In the genomic region with DNA sequence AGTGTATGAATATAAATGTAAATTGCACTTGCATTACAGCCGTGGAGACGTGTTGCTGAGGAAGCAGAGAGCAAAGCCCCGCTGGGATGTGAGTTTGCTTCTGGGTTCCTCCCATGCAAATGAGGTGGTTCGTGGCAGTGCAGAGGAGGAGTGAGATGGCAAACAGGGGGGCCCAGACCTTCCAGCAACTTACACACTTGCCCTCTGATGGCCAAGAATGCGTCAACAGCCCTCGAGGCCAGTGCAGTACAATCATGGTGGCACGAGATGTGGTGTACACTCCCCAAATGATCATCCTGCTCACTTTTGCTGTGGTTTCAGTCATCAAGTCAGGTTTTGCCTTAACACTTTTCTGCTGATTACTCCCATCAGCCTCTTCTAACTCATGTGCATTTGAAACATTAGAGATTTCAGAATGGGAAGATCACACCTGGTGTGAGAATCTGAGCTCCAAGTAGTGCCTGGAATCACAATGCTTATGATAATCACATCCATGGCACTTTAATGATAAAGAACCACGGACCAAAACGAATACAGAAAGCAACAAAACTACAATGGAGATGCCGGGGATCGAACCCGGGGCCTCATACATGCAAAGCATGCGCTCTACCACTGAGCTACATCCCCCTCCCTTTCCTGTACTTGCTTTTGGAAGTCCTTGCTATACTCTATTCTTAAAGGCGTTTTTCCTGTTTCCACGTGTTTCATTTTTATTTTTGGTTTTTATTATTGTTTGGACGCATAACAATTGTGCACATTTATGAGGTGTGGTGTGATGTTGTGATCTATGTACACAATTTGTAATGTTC, we compare ENCODE assay signal across 8 cellular contexts. TPM values are rescaled to one million over a fixed set of nuclear protein-coding genes. Genes with fewer than 3 reads are reported as not detected.
DNase-seq lines count a peak whose midpoint lies in the region; ATAC-seq and TF ChIP-seq lines count a peak whose summit lies in the region.

No MANE protein-coding gene starts in this region.

- peak overlapping the region; percentile 73 for H3K4me3 Mint-ChIP-seq in activated CD4-positive, alpha-beta memory T cell treated with anti-CD3 and anti-CD28 coated beads, Interleukin-2, amount 10 ng/mL, durations not matched to agents 7 days and 5 days
- H3K4me3 Mint-ChIP-seq in nephron progenitor cell (peak overlapping the region; percentile 78), type B pancreatic cell (peak overlapping the region; percentile 86)

- POLR2A ChIA-PET in activated CD4-positive, alpha-beta memory T cell treated with anti-CD3 and anti-CD28 coated beads, Interleukin-2, amount 10 ng/mL, durations not matched to agents 7 days and 5 days (lab: Charles Lee) = interaction anchor here (1.0 to 11.2 kb wide), 6 partner anchors 5 to 124 kb away, joined by 3 to 462 read pairs (median 35); a partner anchor contains a TSS

- no peaks in the 10 kb centered on the region for H3K9me3 Mint-ChIP-seq in activated CD4-positive, alpha-beta memory T cell treated with anti-CD3 and anti-CD28 coated beads, Interleukin-2, amount 10 ng/mL, durations not matched to agents 7 days and 5 days
- H3K9me3 Mint-ChIP-seq in nephron progenitor cell = peaks cover 3% of the 10 kb centered on the region
- H3K9me3 Mint-ChIP-seq in type B pancreatic cell = no peaks in the 10 kb centered on the region

- no peak for TF ChIP-seq CTCF in epithelial cell of proximal tubule (conservative IDR thresholded peaks at IDR 0.05; ENCODE audit: low read depth, low read length)
- TF ChIP-seq CTCF in nephron progenitor cell (IDR thresholded peaks at IDR 0.05) = no peak
- no peak for TF ChIP-seq CTCF in type B pancreatic cell (conservative IDR thresholded peaks at IDR 0.05)

- DNase-seq in Ammon's horn (ENCODE audit: low spot score) = peak; percentile 70
- peak; percentile 86 for DNase-seq in activated CD4-positive, alpha-beta memory T cell treated with anti-CD3 and anti-CD28 coated beads, Interleukin-2, amount 10 ng/mL, durations not matched to agents 7 days and 5 days
- DNase-seq in epithelial cell of proximal tubule (ENCODE audit: low read depth) = no peak
- peak; percentile 74 for DNase-seq in nephron progenitor cell
- DNase-seq in type B pancreatic cell (ENCODE audit: extremely low spot score, unreplicated experiment) = no peak
- no peak for DNase-seq in NCI-H510A (lab: John Stamatoyannopoulos, UW)

- H3K36me3 Mint-ChIP-seq in activated CD4-positive, alpha-beta memory T cell treated with anti-CD3 and anti-CD28 coated beads, Interleukin-2, amount 10 ng/mL, durations not matched to agents 7 days and 5 days (ENCODE audit: low read depth) = no peaks in the 10 kb centered on the region
- H3K36me3 Mint-ChIP-seq in nephron progenitor cell (ENCODE audit: low read depth) = no peaks in the 10 kb centered on the region
- no peaks in the 10 kb centered on the region for H3K36me3 Mint-ChIP-seq in type B pancreatic cell

- peak overlapping the region; percentile 99 for H3K27ac Mint-ChIP-seq in activated CD4-positive, alpha-beta memory T cell treated with anti-CD3 and anti-CD28 coated beads, Interleukin-2, amount 10 ng/mL, durations not matched to agents 7 days and 5 days
- H3K27ac Mint-ChIP-seq in nephron progenitor cell (peak overlapping the region; percentile 94), type B pancreatic cell (peak overlapping the region; percentile 99)

- peak; percentile 42 for ATAC-seq in GM19452 (IDR thresholded peaks at IDR 0.05; ENCODE audit: unreplicated experiment)
- peak; percentile 28 for ATAC-seq in HG03558 (IDR thresholded peaks at IDR 0.05; ENCODE audit: extremely low read depth, unreplicated experiment)

- H3K4me3 ChIP-seq in epithelial cell of proximal tubule (ENCODE audit: low read depth, low read length) = peak overlapping the region; percentile 36

- H3K27me3 Mint-ChIP-seq in activated CD4-positive, alpha-beta memory T cell treated with anti-CD3 and anti-CD28 coated beads, Interleukin-2, amount 10 ng/mL, durations not matched to agents 7 days and 5 days = no peaks in the 10 kb centered on the region
- H3K27me3 Mint-ChIP-seq in nephron progenitor cell (ENCODE audit: low read depth, poor library complexity) (peaks cover 11% of the 10 kb centered on the region), type B pancreatic cell (peaks cover 5% of the 10 kb centered on the region)

- CTCF ChIA-PET in activated CD4-positive, alpha-beta memory T cell treated with anti-CD3 and anti-CD28 coated beads, Interleukin-2, amount 10 ng/mL, durations not matched to agents 7 days and 5 days (lab: Charles Lee) = interaction anchor here (1.9 to 12.2 kb wide), 2 partner anchors 15 to 17 kb away, joined by 14 to 286 read pairs; no protein-coding TSS in a partner anchor

- H3K4me1 Mint-ChIP-seq in activated CD4-positive, alpha-beta memory T cell treated with anti-CD3 and anti-CD28 coated beads, Interleukin-2, amount 10 ng/mL, durations not matched to agents 7 days and 5 days = peaks cover 62% of the 10 kb centered on the region
- peaks cover 64% of the 10 kb centered on the region for H3K4me1 Mint-ChIP-seq in nephron progenitor cell
- peaks cover 40% of the 10 kb centered on the region for H3K4me1 Mint-ChIP-seq in type B pancreatic cell (ENCODE audit: unreplicated experiment)

RNA-seq across cellular contexts. Expression of a gene that starts 7.0 kb away (rescaled TPM):
- total RNA-seq in activated CD4-positive, alpha-beta memory T cell treated with anti-CD3 and anti-CD28 coated beads, Interleukin-2, amount 10 ng/mL, durations not matched to agents 7 days and 5 days = 1,000 to 10,000 TPM; 1,545 to 1,580 TPM
- total RNA-seq in epithelial cell of proximal tubule = 679 and 827 TPM in 2 replicates
- 761 and 1,411 TPM in 2 replicates for total RNA-seq in type B pancreatic cell (ENCODE audit: low replicate concordance)

RNA-seq across cellular contexts. Expression of a gene that starts 57.7 kb away (rescaled TPM):
- 1 to 10 TPM; 4.3 to 5.8 TPM for total RNA-seq in activated CD4-positive, alpha-beta memory T cell treated with anti-CD3 and anti-CD28 coated beads, Interleukin-2, amount 10 ng/mL, durations not matched to agents 7 days and 5 days
- total RNA-seq in epithelial cell of proximal tubule = 21.9 and 72.8 TPM in 2 replicates
- 23.4 and 27.7 TPM in 2 replicates for total RNA-seq in type B pancreatic cell (ENCODE audit: low replicate concordance)

Comparison
In these comparisons a context has a peak if more than half of its experiments do, and no peak if none do; other contexts are left out.
1. DNase-seq: peak in Ammon's horn (single experiment), activated CD4-positive, alpha-beta memory T cell treated with anti-CD3 and anti-CD28 coated beads, Interleukin-2, amount 10 ng/mL, durations not matched to agents 7 days and 5 days (single experiment) and nephron progenitor cell (single experiment); none in epithelial cell of proximal tubule (single experiment), type B pancreatic cell (single experiment) and NCI-H510A (single experiment).
2. Peak in every context shown above with its lines, with median percentiles within 50 percentile points of each other: H3K27ac Mint-ChIP-seq and H3K4me3 Mint-ChIP-seq.